Comparison of ENCODE assay signal across 17 cellular contexts in genomic region chr16:29993191-29993902, GRCh38. TPM values are rescaled to one million over a fixed set of nuclear protein-coding genes. Genes with fewer than 3 reads are reported as not detected.
DNase-seq lines count a peak whose midpoint lies in the region; ATAC-seq and TF ChIP-seq lines count a peak whose summit lies in the region.
"Had no signal": no experiment of that assay in that cellular context is flagged by ENCODE, and none has a peak within 500 bp of the region (broad histone marks: within the 10 kb centered on the region; RNA-seq: fewer than 3 reads in every experiment).

No MANE protein-coding gene starts in this region.

- intact Hi-C loops in lower lobe of right lung (cut with DNase I) = no loop called here

- H3K4me1 Mint-ChIP-seq in CD4-positive, CD25-positive, alpha-beta regulatory T cell = peaks cover 5 to 40% (median 17%) of the 10 kb centered on the region in 4 donors

- H3K27ac Mint-ChIP-seq in CD4-positive, CD25-positive, alpha-beta regulatory T cell = no peak overlapping the region

- peaks cover 4% of the 10 kb centered on the region for H3K27me3 Mint-ChIP-seq in CD4-positive, CD25-positive, alpha-beta regulatory T cell

- ATAC-seq in CD4-positive, CD25-positive, alpha-beta regulatory T cell (ENCODE audit: low read depth in 2 of 2) = no peak
- ATAC-seq in RWPE2 (ENCODE audit: low read depth) (no peak), lower lobe of right lung (no peak), HG03159 (IDR thresholded peaks at IDR 0.05; ENCODE audit: unreplicated experiment) (no peak)
- ATAC-seq: body of pancreas, left colon had no signal

- H3K4me1 ChIP-seq in CD4-positive, CD25-positive, alpha-beta regulatory T cell (ENCODE audit: control insufficient read depth, insufficient read depth, low read length, poor library complexity, severe bottlenecking) = peaks cover 20% of the 10 kb centered on the region
- peaks cover 5% of the 10 kb centered on the region for H3K4me1 ChIP-seq in RWPE2 (ENCODE audit: insufficient read depth, poor library complexity, severe bottlenecking)
- H3K4me1 ChIP-seq in lower lobe of right lung = peaks cover 50% of the 10 kb centered on the region

- H3K27me3 ChIP-seq in CD4-positive, CD25-positive, alpha-beta regulatory T cell (ENCODE audit: control insufficient read depth, insufficient read depth, low read length) = no peaks in the 10 kb centered on the region
- no peaks in the 10 kb centered on the region for H3K27me3 ChIP-seq in RWPE2 (ENCODE audit: insufficient read depth, poor library complexity, severe bottlenecking)
- no peaks in the 10 kb centered on the region for H3K27me3 ChIP-seq in lower lobe of right lung (ENCODE audit: low read depth)
- H3K27me3 ChIP-seq: body of pancreas had no signal

- TF ChIP-seq CTCF in 22Rv1 (IDR thresholded peaks at IDR 0.05) (no peak), RWPE2 (IDR thresholded peaks at IDR 0.05; ENCODE audit: poor library complexity, severe bottlenecking) (no peak), lower lobe of right lung (IDR thresholded peaks at IDR 0.05) (no peak)

- DNase-seq in CD4-positive, CD25-positive, alpha-beta regulatory T cell = no peak
- DNase-seq in RWPE2 (ENCODE audit: low spot score) (no peak), lower lobe of right lung (peak; percentile 46), dermis blood vessel endothelial cell (no peak), germinal center (ENCODE audit: low spot score) (no peak)
- DNase-seq: body of pancreas, DMS153, foreskin melanocyte, H7, KG1, NCI-H1105 treated with DMSO at 0.1 percent for 48 hours, NCI-H748 treated with DMSO at 0.1 percent for 48 hours had no signal

- H3K9me3 Mint-ChIP-seq in CD4-positive, CD25-positive, alpha-beta regulatory T cell = no peaks in the 10 kb centered on the region

- peaks cover 28% of the 10 kb centered on the region for H3K36me3 ChIP-seq in CD4-positive, CD25-positive, alpha-beta regulatory T cell (ENCODE audit: control insufficient read depth, insufficient read depth, low read length)
- H3K36me3 ChIP-seq in RWPE2 (ENCODE audit: low read depth) (peaks cover 35% of the 10 kb centered on the region), lower lobe of right lung (peaks cover 56% of the 10 kb centered on the region)

- H3K9me3 ChIP-seq in CD4-positive, CD25-positive, alpha-beta regulatory T cell (ENCODE audit: control insufficient read depth in 2 of 2, low read length in 2 of 2) = no peaks in the 10 kb centered on the region
- no peaks in the 10 kb centered on the region for H3K9me3 ChIP-seq in RWPE2 (ENCODE audit: severe bottlenecking)
- H3K9me3 ChIP-seq in lower lobe of right lung = no peaks in the 10 kb centered on the region
- H3K9me3 ChIP-seq: body of pancreas, thoracic aorta had no signal

- no peak overlapping the region for H3K4me3 ChIP-seq in CD4-positive, CD25-positive, alpha-beta regulatory T cell (ENCODE audit: low read depth, low read length)
- H3K4me3 ChIP-seq in RWPE2 (ENCODE audit: severe bottlenecking) (no peak overlapping the region), lower lobe of right lung (no peak overlapping the region)
- H3K4me3 ChIP-seq: body of pancreas, thoracic aorta had no signal

- H3K27ac ChIP-seq in 22Rv1 (peak overlapping the region; percentile 99), RWPE2 (ENCODE audit: poor library complexity, severe bottlenecking) (peak overlapping the region; percentile 89), lower lobe of right lung (no peak overlapping the region)
- no peak overlapping the region for H3K27ac ChIP-seq in CD4-positive, CD25-positive, alpha-beta regulatory T cell (ENCODE audit: insufficient read depth, low read length, poor library complexity, severe bottlenecking)
- H3K27ac ChIP-seq: thoracic aorta had no signal

- peaks cover 22% of the 10 kb centered on the region for H3K36me3 Mint-ChIP-seq in CD4-positive, CD25-positive, alpha-beta regulatory T cell

- H3K4me3 Mint-ChIP-seq in CD4-positive, CD25-positive, alpha-beta regulatory T cell = peak overlapping the region in 3 of 4 donors; percentile 68 to 97 (median 71)

RNA-seq across cellular contexts. Expression of gene HIRIP3, which starts 2.1 kb away (rescaled TPM):
- 12.4 TPM for total RNA-seq in CD4-positive, CD25-positive, alpha-beta regulatory T cell
- 10 to 100 TPM; 13.9 to 19.9 (median 16.2) TPM for polyA plus RNA-seq in CD4-positive, CD25-positive, alpha-beta regulatory T cell
- total RNA-seq in lower lobe of right lung (22.1 TPM), dermis blood vessel endothelial cell (6.3 and 9.3 TPM in 2 replicates)

RNA-seq across cellular contexts. Expression of gene INO80E, which starts 2.7 kb away (rescaled TPM):
- 105 TPM for total RNA-seq in CD4-positive, CD25-positive, alpha-beta regulatory T cell
- polyA plus RNA-seq in CD4-positive, CD25-positive, alpha-beta regulatory T cell = 1 to 10 TPM; 5.0 to 8.9 (median 6.0) TPM
- total RNA-seq in lower lobe of right lung (58.4 TPM), dermis blood vessel endothelial cell (21.4 and 22.3 TPM in 2 replicates)

RNA-seq across cellular contexts. Expression of gene DOC2A, which starts 17.5 kb away (rescaled TPM):
- total RNA-seq in CD4-positive, CD25-positive, alpha-beta regulatory T cell = not detected
- polyA plus RNA-seq in CD4-positive, CD25-positive, alpha-beta regulatory T cell = not detected
- total RNA-seq in lower lobe of right lung (6.4 TPM), dermis blood vessel endothelial cell (0.47 and 2.0 TPM in 2 replicates)
- total RNA-seq: RPMI7951 had no signal

RNA-seq across cellular contexts. Expression of gene TAOK2, which starts 19.7 kb away (rescaled TPM):
- total RNA-seq in CD4-positive, CD25-positive, alpha-beta regulatory T cell = 30.0 TPM
- polyA plus RNA-seq in CD4-positive, CD25-positive, alpha-beta regulatory T cell = 1 to 10 TPM; 2.1 to 3.5 (median 2.9) TPM
- total RNA-seq in lower lobe of right lung (66.2 TPM), dermis blood vessel endothelial cell (159 and 160 TPM in 2 replicates)

RNA-seq across cellular contexts. Expression of gene C16orf92, which starts 29.7 kb away (rescaled TPM):
- total RNA-seq in CD4-positive, CD25-positive, alpha-beta regulatory T cell = not detected
- polyA plus RNA-seq in CD4-positive, CD25-positive, alpha-beta regulatory T cell = not detected
- total RNA-seq in lower lobe of right lung = not detected
- not detected in 2 replicates for total RNA-seq in dermis blood vessel endothelial cell
- total RNA-seq: body of pancreas, H7, left colon, RPMI7951, thoracic aorta had no signal

Comparison
In these comparisons a context has a peak if more than half of its experiments do, and no peak if none do; other contexts are left out.
1. H3K27ac ChIP-seq: peak in 22Rv1 (single experiment) and RWPE2 (single experiment); none in CD4-positive, CD25-positive, alpha-beta regulatory T cell (single experiment) and lower lobe of right lung (single experiment).